Comparison of ENCODE assay signal across 8 cellular contexts in genomic region chr2:216498418-216499413, GRCh38. TPM values are rescaled to one million over a fixed set of nuclear protein-coding genes. Genes with fewer than 3 reads are reported as not detected.
DNase-seq lines count a peak whose midpoint lies in the region; ATAC-seq and TF ChIP-seq lines count a peak whose summit lies in the region.

TSS of gene RPL37A (plus strand) at chr2:216498844. CDS start at chr2:216498875, 31 bp downstream.

- peaks cover 40% of the 10 kb centered on the region for H3K36me3 Mint-ChIP-seq in activated naive CD4-positive, alpha-beta T cell treated with anti-CD3 and anti-CD28 coated beads, Interleukin-2, amount 50 U/mL, for 24 hours

- ATAC-seq in HG02588 (IDR thresholded peaks at IDR 0.05; ENCODE audit: unreplicated experiment) (peak; percentile 93), SK-N-SH treated with all-trans-retinoic acid at 6 μM for 48 hours (peak; percentile 93)

- DNase-seq in GM06990 (ENCODE audit: extremely low read depth, insufficient read length) (peak; percentile 89), NCI-H1092 (lab: John Stamatoyannopoulos, UW) (peak; percentile 87), glomerular endothelial cell (ENCODE audit: extremely low read depth, low read depth, low spot score) (peak; percentile 90), occipital lobe (lab: John Stamatoyannopoulos, UW) (peak; percentile 89)

- peak within 1 kb of the TSS; percentile 68 for H3K4me3 ChIP-seq in GM06990 (replicated peaks; ENCODE audit: low read depth, low read length)

- no peaks in the 10 kb centered on the region for H3K27me3 ChIP-seq in GM06990 (replicated peaks; ENCODE audit: control insufficient read depth, insufficient read depth, low read length)

- H3K9me3 Mint-ChIP-seq in activated naive CD4-positive, alpha-beta T cell treated with anti-CD3 and anti-CD28 coated beads, Interleukin-2, amount 50 U/mL, for 24 hours: no peaks in the 10 kb centered on the region

- peak within 1 kb of the TSS; percentile 98 for H3K4me3 Mint-ChIP-seq in activated naive CD4-positive, alpha-beta T cell treated with anti-CD3 and anti-CD28 coated beads, Interleukin-2, amount 50 U/mL, for 24 hours

- H3K27me3 Mint-ChIP-seq in activated naive CD4-positive, alpha-beta T cell treated with anti-CD3 and anti-CD28 coated beads, Interleukin-2, amount 50 U/mL, for 24 hours: no peaks in the 10 kb centered on the region

- peak within 1 kb of the TSS; percentile 98 for H3K27ac Mint-ChIP-seq in activated naive CD4-positive, alpha-beta T cell treated with anti-CD3 and anti-CD28 coated beads, Interleukin-2, amount 50 U/mL, for 24 hours

- H3K27ac ChIP-seq in temporal lobe (ENCODE audit: low read depth, low read length): peak within 1 kb of the TSS; percentile 83

- peaks cover 45% of the 10 kb centered on the region for H3K4me1 Mint-ChIP-seq in activated naive CD4-positive, alpha-beta T cell treated with anti-CD3 and anti-CD28 coated beads, Interleukin-2, amount 50 U/mL, for 24 hours

- peaks cover 14% of the 10 kb centered on the region for H3K36me3 ChIP-seq in GM06990 (ENCODE audit: control insufficient read depth, insufficient read depth, low read length)

- no peak for TF ChIP-seq CTCF in GM06990 (IDR thresholded peaks at IDR 0.05; ENCODE audit: insufficient read depth, low read length, poor library complexity, severe bottlenecking)

TF ChIP-seq in SK-N-SH treated with all-trans-retinoic acid at 6 μM for 48 hours, 23 proteins besides CTCF, POLR2A, EP300 and RAD21:
- TF ChIP-seq GLIS3 (CRISPR knock-in tag; IDR thresholded peaks at IDR 0.05) (no peak), PATZ1 (CRISPR knock-in tag; IDR thresholded peaks at IDR 0.05; ENCODE audit: borderline replicate concordance) (peak; percentile 47; the same call in 1 of the 2 replicates)
TF ChIP-seq in SK-N-SH treated with all-trans-retinoic acid at 6 μM for 48 hours: peak in this region for 1.

RNA-seq across cellular contexts. Expression of gene RPL37A, which starts in this region (rescaled TPM):
- total RNA-seq in glomerular endothelial cell (1,125 and 1,716 TPM in 2 replicates), occipital lobe (3,318 TPM), temporal lobe (1,375 TPM)

Comparison
In these comparisons a context has a peak if more than half of its experiments do, and no peak if none do; other contexts are left out.
1. Peak in every context shown above with its lines: DNase-seq, ATAC-seq, H3K4me3 ChIP-seq and H3K27ac ChIP-seq.